In the genomic region with DNA sequence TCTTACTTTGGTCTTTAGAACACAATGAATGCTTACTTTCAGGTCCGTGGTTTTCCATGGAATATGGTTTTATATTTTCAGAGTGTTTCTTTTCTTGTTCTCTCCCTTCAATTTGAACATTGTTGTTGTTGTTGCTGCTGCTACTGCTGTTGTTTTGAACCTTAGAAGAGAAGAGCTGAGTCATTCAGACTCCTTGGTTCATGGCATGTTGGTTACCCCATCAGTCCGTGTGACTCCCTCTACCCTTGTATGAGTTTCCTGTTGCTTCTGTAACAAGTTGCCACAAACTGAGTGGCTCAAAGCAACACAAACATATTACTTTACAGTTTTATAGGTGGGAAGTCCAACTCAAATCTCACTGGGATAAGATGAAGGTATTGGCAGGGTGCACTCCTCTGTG, we compare ENCODE assay signal across 22 cellular contexts.
"Had no signal": no experiment of that assay in that cellular context is flagged by ENCODE, and none has a peak within 500 bp of the region (broad histone marks: within the 10 kb centered on the region; RNA-seq: fewer than 3 reads in every experiment).

No MANE protein-coding gene starts in this region.

- H3K27ac ChIP-seq: VCaP had no signal

- H3K9ac ChIP-seq: SK-N-SH had no signal

- DNase-seq: activated CD4-positive, alpha-beta memory T cell treated with anti-CD3 and anti-CD28 coated beads for 36 hours; activated CD4-positive, alpha-beta T cell treated with anti-CD3 and anti-CD28 coated beads, Interleukin-2, amount 10 ng/mL, durations not matched to agents 7 days and 5 days; activated CD4-positive, CD25-positive, alpha-beta regulatory T cell; activated CD8-positive, alpha-beta memory T cell treated with anti-CD3 and anti-CD28 coated beads for 24 hours; activated gamma-delta T cell treated with Interleukin-2 at 50 U/mL for 16 hours; activated naive CD4-positive, alpha-beta T cell treated with anti-CD3 and anti-CD28 coated beads, Interleukin-2, amount 10 ng/mL, durations not matched to agents 7 days and 5 days; activated naive CD8-positive, alpha-beta T cell treated with anti-CD3 and anti-CD28 coated beads for 36 hours; activated T-cell treated with anti-CD3 and anti-CD28 coated beads, Interleukin-2, amount 50 U/mL, for 48 hours; anterior cingulate cortex; Kasumi-1; KBM-7; MV-4-11; NCI-H1092 treated with DMSO at 0.1 percent for 48 hours; NCI-H1436; NCI-H1694 treated with DMSO at 0.1 percent for 48 hours; NCI-H2029 treated with DMSO at 0.1 percent for 48 hours; NCI-H510A; NCI-H526 treated with DMSO at 0.1 percent for 48 hours; NCI-H82; SK-N-SH; T-helper 1 cell had no signal

- H3K9me3 ChIP-seq: SK-N-SH had no signal

- H3K4me2 ChIP-seq: SK-N-SH had no signal
